ENCODE assay signal across 2 cellular contexts in genomic region chr6:25903467-25904099, GRCh38.
TF ChIP-seq lines count a peak whose summit lies in the region.

No MANE protein-coding gene starts in this region.

TF ChIP-seq in H1, 55 proteins besides CTCF, POLR2A, EP300 and RAD21:
- no peak for TF ChIP-seq FOSL1 (IDR thresholded peaks at IDR 0.05; ENCODE audit: insufficient read depth, low read depth, low read length)
- no peak for TF ChIP-seq E2F6 (IDR thresholded peaks at IDR 0.05)
- no peak for TF ChIP-seq YY1 (IDR thresholded peaks at IDR 0.05; ENCODE audit: low read depth, low read length)
TF ChIP-seq in H1: peak in this region for 0.

TF ChIP-seq in liver, 16 proteins besides CTCF, POLR2A, EP300 and RAD21:
- TF ChIP-seq, protein P1, sequence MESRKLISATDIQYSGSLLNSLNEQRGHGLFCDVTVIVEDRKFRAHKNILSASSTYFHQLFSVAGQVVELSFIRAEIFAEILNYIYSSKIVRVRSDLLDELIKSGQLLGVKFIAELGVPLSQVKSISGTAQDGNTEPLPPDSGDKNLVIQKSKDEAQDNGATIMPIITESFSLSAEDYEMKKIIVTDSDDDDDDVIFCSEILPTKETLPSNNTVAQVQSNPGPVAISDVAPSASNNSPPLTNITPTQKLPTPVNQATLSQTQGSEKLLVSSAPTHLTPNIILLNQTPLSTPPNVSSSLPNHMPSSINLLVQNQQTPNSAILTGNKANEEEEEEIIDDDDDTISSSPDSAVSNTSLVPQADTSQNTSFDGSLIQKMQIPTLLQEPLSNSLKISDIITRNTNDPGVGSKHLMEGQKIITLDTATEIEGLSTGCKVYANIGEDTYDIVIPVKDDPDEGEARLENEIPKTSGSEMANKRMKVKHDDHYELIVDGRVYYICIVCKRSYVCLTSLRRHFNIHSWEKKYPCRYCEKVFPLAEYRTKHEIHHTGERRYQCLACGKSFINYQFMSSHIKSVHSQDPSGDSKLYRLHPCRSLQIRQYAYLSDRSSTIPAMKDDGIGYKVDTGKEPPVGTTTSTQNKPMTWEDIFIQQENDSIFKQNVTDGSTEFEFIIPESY (IDR thresholded peaks at IDR 0.05), result no peak
- TF ChIP-seq HNF4G (IDR thresholded peaks at IDR 0.05) (no peak), HNF4A (conservative IDR thresholded peaks at IDR 0.05) (peak; percentile 44 to 68), NR2F2 (IDR thresholded peaks at IDR 0.05) (no peak), EGR1 (IDR thresholded peaks at IDR 0.05; ENCODE audit: low read depth in 2 of 2) (no peak), RXRA (IDR thresholded peaks at IDR 0.05) (peak; percentile 87 to 93), FOXA2 (IDR thresholded peaks at IDR 0.05) (no peak), SP1 (IDR thresholded peaks at IDR 0.05) (peak; percentile 42), ATF3 (IDR thresholded peaks at IDR 0.05) (no peak), YY1 (IDR thresholded peaks at IDR 0.05) (peak; percentile 25)
